1 cellular context compared by ENCODE assay signal in the genomic region with DNA sequence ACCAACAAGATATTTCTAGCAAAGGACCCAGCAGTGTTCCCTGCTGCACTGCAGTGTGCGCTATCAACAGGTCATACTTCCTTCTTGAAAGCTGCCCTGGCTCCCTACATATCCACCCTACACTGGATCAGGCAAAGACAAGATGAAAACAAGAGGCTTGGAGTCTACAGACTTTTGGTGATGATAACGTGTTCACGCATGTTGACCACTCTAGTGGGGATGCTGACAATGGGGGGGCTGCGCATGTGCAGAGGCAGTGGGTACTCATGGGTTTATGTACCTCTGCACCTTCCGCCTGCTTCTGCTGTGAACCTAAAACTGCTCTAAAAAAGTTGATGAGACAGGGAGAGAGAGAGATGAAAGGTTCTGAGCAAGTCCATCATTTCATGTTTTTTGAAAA.
A peak's percentile ranks its signal among the peaks of the same experiment; 100 is the strongest.
TF ChIP-seq lines count a peak whose summit lies in the region.

No MANE protein-coding gene starts in this region.

TF ChIP-seq in HepG2, 621 proteins besides CTCF, POLR2A, EP300 and RAD21 (continued from another document):
- TF ChIP-seq CREB1 (IDR thresholded peaks at IDR 0.05): no peak
- TF ChIP-seq CREB1 (CRISPR knock-in tag; IDR thresholded peaks at IDR 0.05): peak; percentile 52; the same call in 1 of the 2 replicates
- TF ChIP-seq POLR2G (IDR thresholded peaks at IDR 0.05; ENCODE audit: low read depth, low read length): peak; percentile 28
- 0 out of 2 replicates have a peak, but pooled peaks have one; percentile 7 for TF ChIP-seq MED1 (CRISPR knock-in tag; IDR thresholded peaks at IDR 0.05)
- peak; percentile 20 for TF ChIP-seq RBM22 (optimal IDR thresholded peaks at IDR 0.05; ENCODE audit: low read length)
- 0 out of 2 replicates have a peak, but pooled peaks have one; percentile 39 for TF ChIP-seq ZNF670 (CRISPR knock-in tag; IDR thresholded peaks at IDR 0.05; ENCODE audit: borderline replicate concordance)
- TF ChIP-seq, protein P1, sequence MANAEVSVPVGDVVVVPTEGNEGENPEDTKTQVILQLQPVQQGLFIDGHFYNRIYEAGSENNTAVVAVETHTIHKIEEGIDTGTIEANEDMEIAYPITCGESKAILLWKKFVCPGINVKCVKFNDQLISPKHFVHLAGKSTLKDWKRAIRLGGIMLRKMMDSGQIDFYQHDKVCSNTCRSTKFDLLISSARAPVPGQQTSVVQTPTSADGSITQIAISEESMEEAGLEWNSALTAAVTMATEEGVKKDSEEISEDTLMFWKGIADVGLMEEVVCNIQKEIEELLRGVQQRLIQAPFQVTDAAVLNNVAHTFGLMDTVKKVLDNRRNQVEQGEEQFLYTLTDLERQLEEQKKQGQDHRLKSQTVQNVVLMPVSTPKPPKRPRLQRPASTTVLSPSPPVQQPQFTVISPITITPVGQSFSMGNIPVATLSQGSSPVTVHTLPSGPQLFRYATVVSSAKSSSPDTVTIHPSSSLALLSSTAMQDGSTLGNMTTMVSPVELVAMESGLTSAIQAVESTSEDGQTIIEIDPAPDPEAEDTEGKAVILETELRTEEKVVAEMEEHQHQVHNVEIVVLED (CRISPR knock-in tag; IDR thresholded peaks at IDR 0.05; ENCODE audit: borderline replicate concordance): no peak
- 0 out of 2 replicates have a peak, but pooled peaks have one; percentile 33 for TF ChIP-seq MBD4 (IDR thresholded peaks at IDR 0.05; ENCODE audit: borderline replicate concordance, low read length)
